In the genomic region with DNA sequence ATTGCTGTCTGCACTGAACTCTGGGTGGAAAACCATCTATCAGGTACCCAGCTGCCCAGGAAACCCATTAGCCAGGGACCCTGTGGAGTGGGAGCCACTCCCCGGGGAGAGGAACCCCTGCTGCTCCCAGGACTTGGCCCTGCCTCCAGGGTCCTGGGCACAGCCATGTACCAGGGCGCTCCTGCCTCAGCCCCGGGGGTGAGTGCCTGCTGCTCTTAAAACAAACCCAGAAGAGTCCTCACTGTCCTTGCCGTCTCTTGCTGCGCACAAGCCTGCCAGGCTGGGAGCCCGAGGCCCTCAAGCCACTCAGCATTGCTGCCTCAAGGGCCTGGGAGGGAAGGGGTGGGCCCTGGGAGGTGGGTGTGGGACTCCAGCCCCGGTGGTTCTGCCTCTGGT, we compare ENCODE assay signal across 1 cellular context.
TF ChIP-seq lines count a peak whose summit lies in the region.

No MANE protein-coding gene starts in this region.

TF ChIP-seq in HEK293, 187 proteins besides CTCF, POLR2A, EP300 and RAD21 (continued from another document):
- TF ChIP-seq ZNF704 (tag by site-specific recombination; IDR thresholded peaks at IDR 0.05): no peak
- no peak for TF ChIP-seq ZNF350 (tag by site-specific recombination; IDR thresholded peaks at IDR 0.05)
- no peak for TF ChIP-seq REST (tag by site-specific recombination; IDR thresholded peaks at IDR 0.05)
- TF ChIP-seq GLIS2 (tag by site-specific recombination; IDR thresholded peaks at IDR 0.05): 0 out of 2 replicates have a peak, but pooled peaks have one; percentile 8
- TF ChIP-seq ZNF645 (tag by site-specific recombination; IDR thresholded peaks at IDR 0.05): no peak
- TF ChIP-seq ZIC2 (tag by site-specific recombination; IDR thresholded peaks at IDR 0.05): peak; percentile 89
- TF ChIP-seq, protein P1, sequence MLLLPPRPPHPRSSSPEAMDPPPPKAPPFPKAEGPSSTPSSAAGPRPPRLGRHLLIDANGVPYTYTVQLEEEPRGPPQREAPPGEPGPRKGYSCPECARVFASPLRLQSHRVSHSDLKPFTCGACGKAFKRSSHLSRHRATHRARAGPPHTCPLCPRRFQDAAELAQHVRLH (tag by site-specific recombination; IDR thresholded peaks at IDR 0.05): no peak
- TF ChIP-seq, protein P2, sequence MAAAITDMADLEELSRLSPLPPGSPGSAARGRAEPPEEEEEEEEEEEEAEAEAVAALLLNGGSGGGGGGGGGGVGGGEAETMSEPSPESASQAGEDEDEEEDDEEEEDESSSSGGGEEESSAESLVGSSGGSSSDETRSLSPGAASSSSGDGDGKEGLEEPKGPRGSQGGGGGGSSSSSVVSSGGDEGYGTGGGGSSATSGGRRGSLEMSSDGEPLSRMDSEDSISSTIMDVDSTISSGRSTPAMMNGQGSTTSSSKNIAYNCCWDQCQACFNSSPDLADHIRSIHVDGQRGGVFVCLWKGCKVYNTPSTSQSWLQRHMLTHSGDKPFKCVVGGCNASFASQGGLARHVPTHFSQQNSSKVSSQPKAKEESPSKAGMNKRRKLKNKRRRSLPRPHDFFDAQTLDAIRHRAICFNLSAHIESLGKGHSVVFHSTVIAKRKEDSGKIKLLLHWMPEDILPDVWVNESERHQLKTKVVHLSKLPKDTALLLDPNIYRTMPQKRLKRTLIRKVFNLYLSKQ (tag by site-specific recombination; IDR thresholded peaks at IDR 0.05; ENCODE audit: borderline replicate concordance): no peak
- no peak for TF ChIP-seq ZNF571 (tag by site-specific recombination; IDR thresholded peaks at IDR 0.05)
- TF ChIP-seq PRDM4 (tag by site-specific recombination; IDR thresholded peaks at IDR 0.05): no peak
- TF ChIP-seq ZFP41 (tag by site-specific recombination; IDR thresholded peaks at IDR 0.05; ENCODE audit: borderline replicate concordance): no peak
